ENCODE assay signal across 8 cellular contexts in the genomic region with DNA sequence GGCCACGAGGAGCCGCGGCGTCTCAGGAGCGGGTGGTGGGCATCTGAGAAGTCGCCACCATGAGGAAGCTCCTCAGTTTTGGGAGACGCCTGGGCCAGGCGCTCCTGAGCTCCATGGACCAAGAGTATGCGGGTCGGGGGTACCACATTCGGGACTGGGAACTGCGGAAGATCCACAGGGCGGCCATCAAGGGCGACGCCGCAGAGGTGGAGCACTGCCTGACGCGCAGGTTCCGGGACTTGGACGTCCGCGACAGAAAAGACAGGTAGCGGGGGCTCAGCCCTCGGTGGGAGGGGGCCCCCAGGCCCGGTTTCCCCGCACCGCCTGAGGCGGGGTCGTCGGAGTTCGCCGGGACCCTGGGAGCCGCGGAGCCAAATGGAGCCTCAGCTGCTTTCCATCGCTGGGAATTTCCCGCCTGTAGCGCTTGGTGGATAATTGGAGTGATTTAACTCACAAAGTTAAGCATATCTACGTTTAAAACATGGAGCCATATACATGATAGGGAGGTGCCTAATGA. TPM values are rescaled to one million over a fixed set of nuclear protein-coding genes. Genes with fewer than 3 reads are reported as not detected.
DNase-seq lines count a peak whose midpoint lies in the region; ATAC-seq and TF ChIP-seq lines count a peak whose summit lies in the region.

No MANE protein-coding gene starts in this region.

- H3K4me3 ChIP-seq in ACC112 (ENCODE audit: low read depth, low read length) (peak overlapping the region; percentile 94), HEK293 (ENCODE audit: low read depth, low read length) (peak overlapping the region; percentile 72), iPS-11a (ENCODE audit: low read depth, low read length) (peak overlapping the region; percentile 61)

- H3K4me1 ChIP-seq in ACC112 (ENCODE audit: control insufficient read depth, insufficient read depth, low read length, unreplicated experiment) (no peaks in the 10 kb centered on the region), HEK293 (ENCODE audit: control insufficient read depth, insufficient read depth, low read length) (0 out of 2 replicates have a peak, but pooled peaks cover 2% of the 10 kb centered on the region)

- peak overlapping the region; percentile 92 for H2AFZ ChIP-seq in ACC112 (ENCODE audit: low read length, unreplicated experiment)

- no peaks in the 10 kb centered on the region for H3K36me3 Mint-ChIP-seq in activated T-helper 17 cell treated with anti-CD3 and anti-CD28 coated beads, Interleukin-2, amount 50 U/mL, for 72 hours (ENCODE audit: low read depth)

- peak overlapping the region; percentile 91 for H3K4me3 Mint-ChIP-seq in activated T-helper 17 cell treated with anti-CD3 and anti-CD28 coated beads, Interleukin-2, amount 50 U/mL, for 72 hours
- peak overlapping the region; percentile 90 to 91 for H3K4me3 Mint-ChIP-seq in stimulated activated naive CD8-positive, alpha-beta T cell treated with anti-CD3 and anti-CD28 coated beads, Interleukin-15, amount 100 ng/mL, for 72 hours

- no peaks in the 10 kb centered on the region for H3K4me1 Mint-ChIP-seq in activated T-helper 17 cell treated with anti-CD3 and anti-CD28 coated beads, Interleukin-2, amount 50 U/mL, for 72 hours
- H3K4me1 Mint-ChIP-seq in stimulated activated naive CD8-positive, alpha-beta T cell treated with anti-CD3 and anti-CD28 coated beads, Interleukin-15, amount 100 ng/mL, for 72 hours: peaks cover 12% of the 10 kb centered on the region

- POLR2A ChIA-PET in HEK293 (lab: Yijun Ruan, JAX): interaction anchor here (0.6 to 3.1 kb wide), 8 partner anchors 9 to 364 kb away, joined by 4 to 34 read pairs (median 6); partner anchors contain the start of genes AQP3, NFX1 and NOL6

- TF ChIP-seq CTCF in HEK293 (tag by site-specific recombination; IDR thresholded peaks at IDR 0.05): no peak

- CTCF ChIA-PET in HEK293 (lab: Yijun Ruan, JAX): interaction anchor here (0.6 to 2.7 kb wide), 10 partner anchors 11 to 197 kb away, joined by 3 to 10 read pairs (median 6); partner anchors contain the start of gene NOL6

- H3K27ac ChIP-seq in ACC112 (ENCODE audit: low read depth, low read length) (no peak overlapping the region), HEK293 (ENCODE audit: extremely low read depth, low read depth, low read length) (peak overlapping the region; percentile 85)

- ATAC-seq in activated T-helper 17 cell treated with anti-CD3 and anti-CD28 coated beads, Interleukin-2, amount 50 U/mL, for 72 hours (replicated peaks): peak; percentile 52
- ATAC-seq in stimulated activated naive CD8-positive, alpha-beta T cell treated with anti-CD3 and anti-CD28 coated beads, Interleukin-15, amount 100 ng/mL, for 72 hours: peak; percentile 33
- no peak for ATAC-seq in GM18873 (IDR thresholded peaks at IDR 0.05; ENCODE audit: low FRiP score, unreplicated experiment)

- H3K79me2 ChIP-seq in ACC112 (ENCODE audit: control insufficient read depth, insufficient read depth, low read length, unreplicated experiment): no peaks in the 10 kb centered on the region

- no peaks in the 10 kb centered on the region for H3K9me3 ChIP-seq in HEK293 (ENCODE audit: control insufficient read depth, insufficient read depth, low read depth, low read length)

- H3K36me3 ChIP-seq in ACC112 (ENCODE audit: insufficient read depth, low read length) (no peaks in the 10 kb centered on the region), HEK293 (ENCODE audit: control insufficient read depth in 2 of 2, insufficient read depth in 1 of 2, low read length in 2 of 2) (no peaks in the 10 kb centered on the region)

- H3K27ac Mint-ChIP-seq in activated T-helper 17 cell treated with anti-CD3 and anti-CD28 coated beads, Interleukin-2, amount 50 U/mL, for 72 hours: peak overlapping the region; percentile 67
- peak overlapping the region; percentile 86 to 90 for H3K27ac Mint-ChIP-seq in stimulated activated naive CD8-positive, alpha-beta T cell treated with anti-CD3 and anti-CD28 coated beads, Interleukin-15, amount 100 ng/mL, for 72 hours

- H3K9me3 Mint-ChIP-seq in activated T-helper 17 cell treated with anti-CD3 and anti-CD28 coated beads, Interleukin-2, amount 50 U/mL, for 72 hours: no peaks in the 10 kb centered on the region
- no peaks in the 10 kb centered on the region for H3K9me3 Mint-ChIP-seq in stimulated activated naive CD8-positive, alpha-beta T cell treated with anti-CD3 and anti-CD28 coated beads, Interleukin-15, amount 100 ng/mL, for 72 hours

- H3K27me3 Mint-ChIP-seq in activated T-helper 17 cell treated with anti-CD3 and anti-CD28 coated beads, Interleukin-2, amount 50 U/mL, for 72 hours: peaks cover 43% of the 10 kb centered on the region
- H3K27me3 Mint-ChIP-seq in stimulated activated naive CD8-positive, alpha-beta T cell treated with anti-CD3 and anti-CD28 coated beads, Interleukin-15, amount 100 ng/mL, for 72 hours: peaks cover 68% of the 10 kb centered on the region

- H3K27me3 ChIP-seq in ACC112 (ENCODE audit: insufficient read depth, low read length): peaks cover 7% of the 10 kb centered on the region; the same call in 1 of the 2 replicates

- no peak for DNase-seq in stimulated activated naive CD8-positive, alpha-beta T cell treated with anti-CD3 and anti-CD28 coated beads, Interleukin-15, amount 100 ng/mL, for 72 hours
- no peak for DNase-seq in DMS114 treated with DMSO at 0.1 percent for 48 hours (lab: John Stamatoyannopoulos, UW; ENCODE audit: unreplicated experiment)
- DNase-seq in stimulated activated naive CD4-positive, alpha-beta T cell treated with Interleukin-2 at 50 U/mL for 16 hours (lab: John Stamatoyannopoulos, UW): no peak

TF ChIP-seq in HEK293, 187 proteins besides CTCF, POLR2A, EP300 and RAD21:
- no peak for TF ChIP-seq ZNF24 (tag by site-specific recombination; IDR thresholded peaks at IDR 0.05)
- TF ChIP-seq, protein P1, sequence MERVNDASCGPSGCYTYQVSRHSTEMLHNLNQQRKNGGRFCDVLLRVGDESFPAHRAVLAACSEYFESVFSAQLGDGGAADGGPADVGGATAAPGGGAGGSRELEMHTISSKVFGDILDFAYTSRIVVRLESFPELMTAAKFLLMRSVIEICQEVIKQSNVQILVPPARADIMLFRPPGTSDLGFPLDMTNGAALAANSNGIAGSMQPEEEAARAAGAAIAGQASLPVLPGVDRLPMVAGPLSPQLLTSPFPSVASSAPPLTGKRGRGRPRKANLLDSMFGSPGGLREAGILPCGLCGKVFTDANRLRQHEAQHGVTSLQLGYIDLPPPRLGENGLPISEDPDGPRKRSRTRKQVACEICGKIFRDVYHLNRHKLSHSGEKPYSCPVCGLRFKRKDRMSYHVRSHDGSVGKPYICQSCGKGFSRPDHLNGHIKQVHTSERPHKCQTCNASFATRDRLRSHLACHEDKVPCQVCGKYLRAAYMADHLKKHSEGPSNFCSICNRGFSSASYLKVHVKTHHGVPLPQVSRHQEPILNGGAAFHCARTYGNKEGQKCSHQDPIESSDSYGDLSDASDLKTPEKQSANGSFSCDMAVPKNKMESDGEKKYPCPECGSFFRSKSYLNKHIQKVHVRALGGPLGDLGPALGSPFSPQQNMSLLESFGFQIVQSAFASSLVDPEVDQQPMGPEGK (tag by site-specific recombination; IDR thresholded peaks at IDR 0.05): 0 out of 2 replicates have a peak, but pooled peaks have one; percentile 17
TF ChIP-seq in HEK293: peak in this region for 1.

RNA-seq across cellular contexts. Expression of gene ANKRD18B, which starts 0.4 kb away (rescaled TPM):
- 1 to 10 TPM; 2.9 to 9.7 TPM for total RNA-seq in activated T-helper 17 cell treated with anti-CD3 and anti-CD28 coated beads, Interleukin-2, amount 50 U/mL, for 72 hours

RNA-seq across cellular contexts. Expression of gene NOL6, which starts 50.8 kb away (rescaled TPM):
- total RNA-seq in activated T-helper 17 cell treated with anti-CD3 and anti-CD28 coated beads, Interleukin-2, amount 50 U/mL, for 72 hours: 10 to 100 TPM; 25.9 to 58.3 TPM
